2 cellular contexts compared by ENCODE assay signal in the genomic region with DNA sequence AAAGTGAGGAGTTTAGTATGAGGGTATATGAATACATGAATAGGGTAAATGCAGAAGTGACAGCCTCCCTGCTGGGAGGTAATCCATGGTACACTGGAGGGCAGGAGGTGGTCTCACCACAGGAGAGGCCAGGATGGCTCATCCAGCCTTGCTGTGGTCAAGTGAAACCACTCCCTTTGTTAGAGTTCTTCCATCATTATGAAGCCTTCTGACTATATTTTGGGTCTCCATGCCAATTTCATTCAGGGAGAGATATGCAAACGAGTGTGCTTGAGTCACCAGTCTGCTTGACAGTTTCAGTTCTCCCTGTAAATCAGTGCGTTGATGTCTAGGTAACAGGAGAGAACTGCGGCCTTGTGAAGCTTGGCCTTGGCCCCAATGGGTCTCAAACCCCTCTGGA.
A peak's percentile ranks its signal among the peaks of the same experiment; 100 is the strongest.
TF ChIP-seq lines count a peak whose summit lies in the region.

No MANE protein-coding gene starts in this region.

TF ChIP-seq in IMR-90, 13 proteins besides CTCF, POLR2A, EP300 and RAD21:
- TF ChIP-seq SMC3 (IDR thresholded peaks at IDR 0.05; ENCODE audit: low read depth, low read length), result no peak
- TF ChIP-seq CEBPB (IDR thresholded peaks at IDR 0.05; ENCODE audit: low read depth, low read length), result no peak
- no peak for TF ChIP-seq MAZ (IDR thresholded peaks at IDR 0.05; ENCODE audit: borderline replicate concordance, low read depth, low read length)
- no peak for TF ChIP-seq RCOR1 (IDR thresholded peaks at IDR 0.05; ENCODE audit: insufficient replicate concordance, low read length)
- no peak for TF ChIP-seq MXI1 (IDR thresholded peaks at IDR 0.05; ENCODE audit: borderline replicate concordance, low read depth, low read length)
- TF ChIP-seq, protein P1, sequence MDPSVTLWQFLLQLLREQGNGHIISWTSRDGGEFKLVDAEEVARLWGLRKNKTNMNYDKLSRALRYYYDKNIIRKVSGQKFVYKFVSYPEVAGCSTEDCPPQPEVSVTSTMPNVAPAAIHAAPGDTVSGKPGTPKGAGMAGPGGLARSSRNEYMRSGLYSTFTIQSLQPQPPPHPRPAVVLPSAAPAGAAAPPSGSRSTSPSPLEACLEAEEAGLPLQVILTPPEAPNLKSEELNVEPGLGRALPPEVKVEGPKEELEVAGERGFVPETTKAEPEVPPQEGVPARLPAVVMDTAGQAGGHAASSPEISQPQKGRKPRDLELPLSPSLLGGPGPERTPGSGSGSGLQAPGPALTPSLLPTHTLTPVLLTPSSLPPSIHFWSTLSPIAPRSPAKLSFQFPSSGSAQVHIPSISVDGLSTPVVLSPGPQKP (IDR thresholded peaks at IDR 0.05; ENCODE audit: borderline replicate concordance, low read depth, low read length), result no peak
- no peak for TF ChIP-seq BHLHE40 (IDR thresholded peaks at IDR 0.05; ENCODE audit: low read depth, low read length)
- no peak for TF ChIP-seq MAFK (IDR thresholded peaks at IDR 0.05; ENCODE audit: low read depth, low read length)
- TF ChIP-seq NFE2L2 (IDR thresholded peaks at IDR 0.05; ENCODE audit: low read depth, low read length), result no peak
- TF ChIP-seq, protein P2, sequence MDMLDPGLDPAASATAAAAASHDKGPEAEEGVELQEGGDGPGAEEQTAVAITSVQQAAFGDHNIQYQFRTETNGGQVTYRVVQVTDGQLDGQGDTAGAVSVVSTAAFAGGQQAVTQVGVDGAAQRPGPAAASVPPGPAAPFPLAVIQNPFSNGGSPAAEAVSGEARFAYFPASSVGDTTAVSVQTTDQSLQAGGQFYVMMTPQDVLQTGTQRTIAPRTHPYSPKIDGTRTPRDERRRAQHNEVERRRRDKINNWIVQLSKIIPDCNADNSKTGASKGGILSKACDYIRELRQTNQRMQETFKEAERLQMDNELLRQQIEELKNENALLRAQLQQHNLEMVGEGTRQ (IDR thresholded peaks at IDR 0.05; ENCODE audit: low read depth, low read length), result no peak
- TF ChIP-seq FOS (IDR thresholded peaks at IDR 0.05; ENCODE audit: low read depth, low read length), result no peak
- TF ChIP-seq RFX5 (IDR thresholded peaks at IDR 0.05; ENCODE audit: low read depth, low read length), result no peak
- no peak for TF ChIP-seq CHD1 (IDR thresholded peaks at IDR 0.05; ENCODE audit: low read depth, low read length)

TF ChIP-seq in GM12878, 131 proteins besides CTCF, POLR2A, EP300 and RAD21:
- peak; percentile 38; the same call in 1 of the 3 replicates for TF ChIP-seq POU2F2 (IDR thresholded peaks at IDR 0.05; ENCODE audit: borderline replicate concordance, low read depth, low read length)
- peak; percentile 54; the same call in 1 of the 2 replicates for TF ChIP-seq SPI1 (IDR thresholded peaks at IDR 0.05; ENCODE audit: borderline replicate concordance, insufficient read depth, low read depth, low read length)
- TF ChIP-seq, protein P3, sequence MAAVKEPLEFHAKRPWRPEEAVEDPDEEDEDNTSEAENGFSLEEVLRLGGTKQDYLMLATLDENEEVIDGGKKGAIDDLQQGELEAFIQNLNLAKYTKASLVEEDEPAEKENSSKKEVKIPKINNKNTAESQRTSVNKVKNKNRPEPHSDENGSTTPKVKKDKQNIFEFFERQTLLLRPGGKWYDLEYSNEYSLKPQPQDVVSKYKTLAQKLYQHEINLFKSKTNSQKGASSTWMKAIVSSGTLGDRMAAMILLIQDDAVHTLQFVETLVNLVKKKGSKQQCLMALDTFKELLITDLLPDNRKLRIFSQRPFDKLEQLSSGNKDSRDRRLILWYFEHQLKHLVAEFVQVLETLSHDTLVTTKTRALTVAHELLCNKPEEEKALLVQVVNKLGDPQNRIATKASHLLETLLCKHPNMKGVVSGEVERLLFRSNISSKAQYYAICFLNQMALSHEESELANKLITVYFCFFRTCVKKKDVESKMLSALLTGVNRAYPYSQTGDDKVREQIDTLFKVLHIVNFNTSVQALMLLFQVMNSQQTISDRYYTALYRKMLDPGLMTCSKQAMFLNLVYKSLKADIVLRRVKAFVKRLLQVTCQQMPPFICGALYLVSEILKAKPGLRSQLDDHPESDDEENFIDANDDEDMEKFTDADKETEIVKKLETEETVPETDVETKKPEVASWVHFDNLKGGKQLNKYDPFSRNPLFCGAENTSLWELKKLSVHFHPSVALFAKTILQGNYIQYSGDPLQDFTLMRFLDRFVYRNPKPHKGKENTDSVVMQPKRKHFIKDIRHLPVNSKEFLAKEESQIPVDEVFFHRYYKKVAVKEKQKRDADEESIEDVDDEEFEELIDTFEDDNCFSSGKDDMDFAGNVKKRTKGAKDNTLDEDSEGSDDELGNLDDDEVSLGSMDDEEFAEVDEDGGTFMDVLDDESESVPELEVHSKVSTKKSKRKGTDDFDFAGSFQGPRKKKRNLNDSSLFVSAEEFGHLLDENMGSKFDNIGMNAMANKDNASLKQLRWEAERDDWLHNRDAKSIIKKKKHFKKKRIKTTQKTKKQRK (IDR thresholded peaks at IDR 0.05; ENCODE audit: low read depth, low read length), result no peak
